11 cellular contexts compared by ENCODE assay signal in genomic region chr5:135543151-135543818, GRCh38. TPM values are rescaled to one million over a fixed set of nuclear protein-coding genes. Genes with fewer than 3 reads are reported as not detected.
DNase-seq lines count a peak whose midpoint lies in the region; ATAC-seq, FAIRE-seq and TF ChIP-seq lines count a peak whose summit lies in the region.
"Had no signal": no experiment of that assay in that cellular context is flagged by ENCODE, and none has a peak within 500 bp of the region (broad histone marks: within the 10 kb centered on the region; RNA-seq: fewer than 3 reads in every experiment).

No MANE protein-coding gene starts in this region.

- H3K4me3 ChIP-seq in esophagus muscularis mucosa: peak overlapping the region; percentile 48 to 63 (median 52)
- H3K4me3 ChIP-seq: K562 had no signal

- intact Hi-C loops in esophagus muscularis mucosa (cut with DNase I): no loop called here

- CTCF ChIA-PET in GM10248 (lab: Yijun Ruan, JAX): interaction anchor here (1.3 to 4.6 kb wide), 3 partner anchors 9 to 86 kb away, joined by 4 to 39 read pairs (median 8); no protein-coding TSS in a partner anchor

- peak; percentile 38 for DNase-seq in GM10248 (ENCODE audit: extremely low spot score)
- DNase-seq in MV-4-11 (lab: John Stamatoyannopoulos, UW): peak; percentile 44
- DNase-seq in esophagus muscularis mucosa (ENCODE audit: extremely low spot score): no peak
- peak; percentile 51 for DNase-seq in retina
- no peak for DNase-seq in cerebellum (ENCODE audit: low spot score)
- DNase-seq in H54 (ENCODE audit: insufficient read length, low spot score): no peak
- DNase-seq: activated CD4-positive, alpha-beta T cell treated with anti-CD3 and anti-CD28 coated beads for 1 hour had no signal

- TF ChIP-seq EP300 in esophagus muscularis mucosa (IDR thresholded peaks at IDR 0.05): no peak

- no peaks in the 10 kb centered on the region for H3K36me3 ChIP-seq in esophagus muscularis mucosa

- ATAC-seq in HG03159 (IDR thresholded peaks at IDR 0.05; ENCODE audit: unreplicated experiment) (no peak), GM19452 (IDR thresholded peaks at IDR 0.05; ENCODE audit: unreplicated experiment) (no peak)
- ATAC-seq: K562 had no signal

- H3K4me1 ChIP-seq in esophagus muscularis mucosa: peaks cover 17 to 22% (median 19%) of the 10 kb centered on the region in 4 donors

- TF ChIP-seq POLR2A in esophagus muscularis mucosa (IDR thresholded peaks at IDR 0.05; ENCODE audit: low read depth) (no peak), H54 (IDR thresholded peaks at IDR 0.05; ENCODE audit: low read depth, low read length) (no peak)

- FAIRE-seq in H54 (lab: Jason Lieb, UNC): no peak
- FAIRE-seq: K562 had no signal

- H3K27ac ChIP-seq in esophagus muscularis mucosa (replicated peaks in 1 of 4): no peak overlapping the region

- POLR2A ChIA-PET in GM10248 (lab: Yijun Ruan, JAX): no interaction called here

- H3K27me3 ChIP-seq in esophagus muscularis mucosa: peaks cover 0 to 97% (median 31%) of the 10 kb centered on the region in 4 donors

- no peak for TF ChIP-seq CTCF in GM10248 (IDR thresholded peaks at IDR 0.05; ENCODE audit: control extremely low read depth, extremely low read depth, low read depth, missing control alignments)
- TF ChIP-seq CTCF in esophagus muscularis mucosa (IDR thresholded peaks at IDR 0.05): no peak

- no peaks in the 10 kb centered on the region for H3K9me3 ChIP-seq in esophagus muscularis mucosa

- 10% methylated on average over 29 of the region's 34 CpGs for WGBS in esophagus muscularis mucosa

RNA-seq across cellular contexts. Expression of gene NEUROG1, which starts 7.5 kb away (rescaled TPM):
- total RNA-seq in esophagus muscularis mucosa: not detected
- total RNA-seq in cerebellum: 2.6 TPM
- total RNA-seq: fibroblast of villous mesenchyme, K562 had no signal

RNA-seq across cellular contexts. Expression of gene CXCL14, which starts 35.5 kb away (rescaled TPM):
- total RNA-seq in esophagus muscularis mucosa: 1 to 10 TPM in 3 of 4 donors, under 1 TPM in 1; 0.42 to 4.0 (median 2.6) TPM
- 0.73 TPM for total RNA-seq in cerebellum
- total RNA-seq: fibroblast of villous mesenchyme, K562 had no signal

Comparison
In these comparisons a context has a peak if more than half of its experiments do, and no peak if none do; other contexts are left out.
1. DNase-seq: peak in GM10248 (single experiment), MV-4-11 (single experiment) and retina (single experiment); none in esophagus muscularis mucosa (single experiment), cerebellum (single experiment) and H54 (single experiment).